Comparison of ENCODE assay signal across 8 cellular contexts in genomic region chr7:87345962-87346371, GRCh38. TPM values are rescaled to one million over a fixed set of nuclear protein-coding genes. Genes with fewer than 3 reads are reported as not detected.
DNase-seq lines count a peak whose midpoint lies in the region; ATAC-seq, FAIRE-seq and TF ChIP-seq lines count a peak whose summit lies in the region.

No MANE protein-coding gene starts in this region.

- TF ChIP-seq POLR2A in spleen (IDR thresholded peaks at IDR 0.05), result no peak

- H3K4me1 ChIP-seq in spleen, result peaks cover 8 to 51% (median 27%) of the 10 kb centered on the region in 6 donors

- FAIRE-seq in D721Med (lab: Jason Lieb, UNC), result no peak

- TF ChIP-seq CTCF in spleen (IDR thresholded peaks at IDR 0.05 in 8 of 11, conservative IDR thresholded peaks at IDR 0.05 in 3 of 11) (no peak), D721Med (IDR thresholded peaks at IDR 0.05; ENCODE audit: insufficient read depth, missing control alignments) (no peak)

- H3K27ac Mint-ChIP-seq in activated naive CD4-positive, alpha-beta T cell treated with anti-CD3 and anti-CD28 coated beads, Interleukin-2, amount 50 U/mL, for 72 hours, result peak overlapping the region; percentile 51 to 90

- DNase-seq in activated naive CD4-positive, alpha-beta T cell treated with anti-CD3 and anti-CD28 coated beads, Interleukin-2, amount 50 U/mL, for 72 hours (ENCODE audit: low spot score in 2 of 2), result no peak
- DNase-seq in spleen, result no peak
- DNase-seq in NK-92 treated with Interleukin-12 subunit alpha and Interleukin-12 subunit beta, amount 100 ng/mL, for 24 hours (lab: John Stamatoyannopoulos, UW), result no peak
- no peak for DNase-seq in D721Med (ENCODE audit: insufficient read length, low spot score)
- DNase-seq in activated CD4-positive, CD25-positive, alpha-beta regulatory T cell (lab: John Stamatoyannopoulos, UW), result no peak

- no peaks in the 10 kb centered on the region for H3K27me3 ChIP-seq in spleen (replicated peaks in 1 of 7)

- peak overlapping the region; percentile 38 for H3K4me3 ChIP-seq in iPS-11a (ENCODE audit: low read depth, low read length)
- H3K4me3 ChIP-seq in spleen, result peak overlapping the region; percentile 68 to 84 (median 74)

- H3K27ac ChIP-seq in spleen, result peak overlapping the region in 6 of 8 donors; percentile 89 to 94 (median 92)

- ATAC-seq in GM18868 (IDR thresholded peaks at IDR 0.05; ENCODE audit: unreplicated experiment) (peak; percentile 0), HG03064 (IDR thresholded peaks at IDR 0.05; ENCODE audit: low read depth, unreplicated experiment) (peak; percentile 5)
- ATAC-seq in activated naive CD4-positive, alpha-beta T cell treated with anti-CD3 and anti-CD28 coated beads, Interleukin-2, amount 50 U/mL, for 72 hours, result no peak

- no peaks in the 10 kb centered on the region for H3K9me3 ChIP-seq in spleen

- no peaks in the 10 kb centered on the region for H3K9me3 Mint-ChIP-seq in activated naive CD4-positive, alpha-beta T cell treated with anti-CD3 and anti-CD28 coated beads, Interleukin-2, amount 50 U/mL, for 72 hours

- H3K36me3 Mint-ChIP-seq in activated naive CD4-positive, alpha-beta T cell treated with anti-CD3 and anti-CD28 coated beads, Interleukin-2, amount 50 U/mL, for 72 hours, result peaks cover 27 to 29% of the 10 kb centered on the region in 2 donors

- peaks cover 0 to 31% (median 16%) of the 10 kb centered on the region in 6 donors for H3K36me3 ChIP-seq in spleen

- intact Hi-C loops in spleen (cut with DNase I; ENCODE audit: low total_unique reads), result no loop called here

- WGBS in spleen, 5 donors, result 19 to 21% (median 19%) methylated on average over 8 of the region's 8 CpGs

RNA-seq across cellular contexts. Expression of gene CROT, which starts 0.5 kb away (rescaled TPM):
- 1 to 10 TPM; 7.5 to 9.5 TPM for total RNA-seq in activated naive CD4-positive, alpha-beta T cell treated with anti-CD3 and anti-CD28 coated beads, Interleukin-2, amount 50 U/mL, for 72 hours
- total RNA-seq in spleen, result 10 to 100 TPM in 6 of 7 donors, 1 to 10 TPM in 1; 6.6 to 21.1 (median 12.5) TPM
- 1 to 10 TPM; 4.2 to 5.1 (median 4.8) TPM for polyA plus RNA-seq in spleen

Comparison
In these comparisons a context has a peak if more than half of its experiments do, and no peak if none do; other contexts are left out.
1. ATAC-seq: peak in GM18868 (single experiment) and HG03064 (single experiment); none in activated naive CD4-positive, alpha-beta T cell treated with anti-CD3 and anti-CD28 coated beads, Interleukin-2, amount 50 U/mL, for 72 hours (0 of 2).